1 cellular context compared by ENCODE assay signal in genomic region chr9:91395106-91395552, GRCh38.
A peak's percentile ranks its signal among the peaks of the same experiment; 100 is the strongest.
TF ChIP-seq lines count a peak whose summit lies in the region.

No MANE protein-coding gene starts in this region.

TF ChIP-seq in HepG2, 621 proteins besides CTCF, POLR2A, EP300 and RAD21 (continued from another document and continues in another):
- TF ChIP-seq, protein P1, sequence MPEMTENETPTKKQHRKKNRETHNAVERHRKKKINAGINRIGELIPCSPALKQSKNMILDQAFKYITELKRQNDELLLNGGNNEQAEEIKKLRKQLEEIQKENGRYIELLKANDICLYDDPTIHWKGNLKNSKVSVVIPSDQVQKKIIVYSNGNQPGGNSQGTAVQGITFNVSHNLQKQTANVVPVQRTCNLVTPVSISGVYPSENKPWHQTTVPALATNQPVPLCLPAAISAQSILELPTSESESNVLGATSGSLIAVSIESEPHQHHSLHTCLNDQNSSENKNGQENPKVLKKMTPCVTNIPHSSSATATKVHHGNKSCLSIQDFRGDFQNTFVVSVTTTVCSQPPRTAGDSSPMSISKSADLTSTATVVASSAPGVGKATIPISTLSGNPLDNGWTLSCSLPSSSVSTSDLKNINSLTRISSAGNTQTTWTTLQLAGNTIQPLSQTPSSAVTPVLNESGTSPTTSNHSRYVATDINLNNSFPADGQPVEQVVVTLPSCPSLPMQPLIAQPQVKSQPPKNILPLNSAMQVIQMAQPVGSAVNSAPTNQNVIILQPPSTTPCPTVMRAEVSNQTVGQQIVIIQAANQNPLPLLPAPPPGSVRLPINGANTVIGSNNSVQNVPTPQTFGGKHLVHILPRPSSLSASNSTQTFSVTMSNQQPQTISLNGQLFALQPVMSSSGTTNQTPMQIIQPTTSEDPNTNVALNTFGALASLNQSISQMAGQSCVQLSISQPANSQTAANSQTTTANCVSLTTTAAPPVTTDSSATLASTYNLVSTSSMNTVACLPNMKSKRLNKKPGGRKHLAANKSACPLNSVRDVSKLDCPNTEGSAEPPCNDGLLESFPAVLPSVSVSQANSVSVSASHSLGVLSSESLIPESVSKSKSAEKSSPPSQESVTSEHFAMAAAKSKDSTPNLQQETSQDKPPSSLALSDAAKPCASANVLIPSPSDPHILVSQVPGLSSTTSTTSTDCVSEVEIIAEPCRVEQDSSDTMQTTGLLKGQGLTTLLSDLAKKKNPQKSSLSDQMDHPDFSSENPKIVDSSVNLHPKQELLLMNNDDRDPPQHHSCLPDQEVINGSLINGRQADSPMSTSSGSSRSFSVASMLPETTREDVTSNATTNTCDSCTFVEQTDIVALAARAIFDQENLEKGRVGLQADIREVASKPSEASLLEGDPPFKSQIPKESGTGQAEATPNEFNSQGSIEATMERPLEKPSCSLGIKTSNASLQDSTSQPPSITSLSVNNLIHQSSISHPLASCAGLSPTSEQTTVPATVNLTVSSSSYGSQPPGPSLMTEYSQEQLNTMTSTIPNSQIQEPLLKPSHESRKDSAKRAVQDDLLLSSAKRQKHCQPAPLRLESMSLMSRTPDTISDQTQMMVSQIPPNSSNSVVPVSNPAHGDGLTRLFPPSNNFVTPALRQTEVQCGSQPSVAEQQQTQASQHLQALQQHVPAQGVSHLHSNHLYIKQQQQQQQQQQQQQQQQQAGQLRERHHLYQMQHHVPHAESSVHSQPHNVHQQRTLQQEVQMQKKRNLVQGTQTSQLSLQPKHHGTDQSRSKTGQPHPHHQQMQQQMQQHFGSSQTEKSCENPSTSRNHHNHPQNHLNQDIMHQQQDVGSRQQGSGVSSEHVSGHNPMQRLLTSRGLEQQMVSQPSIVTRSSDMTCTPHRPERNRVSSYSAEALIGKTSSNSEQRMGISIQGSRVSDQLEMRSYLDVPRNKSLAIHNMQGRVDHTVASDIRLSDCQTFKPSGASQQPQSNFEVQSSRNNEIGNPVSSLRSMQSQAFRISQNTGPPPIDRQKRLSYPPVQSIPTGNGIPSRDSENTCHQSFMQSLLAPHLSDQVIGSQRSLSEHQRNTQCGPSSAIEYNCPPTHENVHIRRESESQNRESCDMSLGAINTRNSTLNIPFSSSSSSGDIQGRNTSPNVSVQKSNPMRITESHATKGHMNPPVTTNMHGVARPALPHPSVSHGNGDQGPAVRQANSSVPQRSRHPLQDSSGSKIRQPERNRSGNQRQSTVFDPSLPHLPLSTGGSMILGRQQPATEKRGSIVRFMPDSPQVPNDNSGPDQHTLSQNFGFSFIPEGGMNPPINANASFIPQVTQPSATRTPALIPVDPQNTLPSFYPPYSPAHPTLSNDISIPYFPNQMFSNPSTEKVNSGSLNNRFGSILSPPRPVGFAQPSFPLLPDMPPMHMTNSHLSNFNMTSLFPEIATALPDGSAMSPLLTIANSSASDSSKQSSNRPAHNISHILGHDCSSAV (CRISPR knock-in tag; IDR thresholded peaks at IDR 0.05; ENCODE audit: borderline replicate concordance), result no peak
- TF ChIP-seq ONECUT2 (CRISPR knock-in tag; IDR thresholded peaks at IDR 0.05) (no peak), ZNF350 (CRISPR knock-in tag; IDR thresholded peaks at IDR 0.05; ENCODE audit: borderline replicate concordance, low read depth) (no peak), TERF1 (CRISPR knock-in tag; IDR thresholded peaks at IDR 0.05) (no peak), ZNF761 (CRISPR knock-in tag; conservative IDR thresholded peaks at IDR 0.05) (no peak), ZNF775 (CRISPR knock-in tag; IDR thresholded peaks at IDR 0.05; ENCODE audit: borderline replicate concordance) (no peak), GATA4 (IDR thresholded peaks at IDR 0.05; ENCODE audit: borderline replicate concordance, low read depth) (no peak), CBX2 (IDR thresholded peaks at IDR 0.05; ENCODE audit: low read depth, low read length) (no peak), CBX2 (CRISPR knock-in tag; IDR thresholded peaks at IDR 0.05; ENCODE audit: low read depth) (no peak), ZMYM4 (CRISPR knock-in tag; IDR thresholded peaks at IDR 0.05) (peak; percentile 89), KMT2A (CRISPR knock-in tag; IDR thresholded peaks at IDR 0.05) (peak; percentile 31; the same call in 1 of the 2 replicates), ZNF496 (CRISPR knock-in tag; IDR thresholded peaks at IDR 0.05; ENCODE audit: insufficient replicate concordance) (no peak), ZNF670 (CRISPR knock-in tag; IDR thresholded peaks at IDR 0.05; ENCODE audit: borderline replicate concordance) (0 out of 2 replicates have a peak, but pooled peaks have one; percentile 29), SNRNP70 (IDR thresholded peaks at IDR 0.05; ENCODE audit: low read depth, low read length) (no peak), ZNF282 (IDR thresholded peaks at IDR 0.05; ENCODE audit: partially characterized antibody) (no peak), FIP1L1 (IDR thresholded peaks at IDR 0.05; ENCODE audit: borderline replicate concordance, insufficient read depth, low read depth, low read length) (no peak), MEIS2 (CRISPR knock-in tag; IDR thresholded peaks at IDR 0.05) (peak; percentile 85), GATAD2A (CRISPR knock-in tag; IDR thresholded peaks at IDR 0.05) (peak; percentile 100), FOSL1 (CRISPR knock-in tag; IDR thresholded peaks at IDR 0.05; ENCODE audit: borderline replicate concordance) (no peak; the same call in 1 of the 2 replicates), PLRG1 (conservative IDR thresholded peaks at IDR 0.05) (no peak), FOXK2 (IDR thresholded peaks at IDR 0.05) (no peak), HOXA9 (CRISPR knock-in tag; IDR thresholded peaks at IDR 0.05; ENCODE audit: borderline replicate concordance) (no peak), NR2C2 (CRISPR knock-in tag; IDR thresholded peaks at IDR 0.05; ENCODE audit: borderline replicate concordance) (peak; percentile 75), MTF1 (CRISPR knock-in tag; IDR thresholded peaks at IDR 0.05) (no peak), ATAD3A (CRISPR knock-in tag; IDR thresholded peaks at IDR 0.05) (no peak), ZNF710 (CRISPR knock-in tag; IDR thresholded peaks at IDR 0.05; ENCODE audit: borderline replicate concordance) (peak; percentile 97), PREB (CRISPR knock-in tag; IDR thresholded peaks at IDR 0.05) (no peak), IRX3 (CRISPR knock-in tag; IDR thresholded peaks at IDR 0.05; ENCODE audit: borderline replicate concordance, low read depth) (no peak), ZC3H4 (CRISPR knock-in tag; IDR thresholded peaks at IDR 0.05; ENCODE audit: borderline replicate concordance) (no peak), TBX2 (CRISPR knock-in tag; IDR thresholded peaks at IDR 0.05; ENCODE audit: borderline replicate concordance) (peak; percentile 58; the same call in 1 of the 2 replicates), GZF1 (CRISPR knock-in tag; IDR thresholded peaks at IDR 0.05) (no peak), HINFP (CRISPR knock-in tag; IDR thresholded peaks at IDR 0.05; ENCODE audit: low read depth) (no peak), ZNF7 (CRISPR knock-in tag; IDR thresholded peaks at IDR 0.05) (no peak), KDM5B (CRISPR knock-in tag; IDR thresholded peaks at IDR 0.05; ENCODE audit: borderline replicate concordance) (no peak), BHLHE40 (IDR thresholded peaks at IDR 0.05; ENCODE audit: low read length) (peak; percentile 33; the same call in 1 of the 2 replicates), ELF3 (CRISPR knock-in tag; IDR thresholded peaks at IDR 0.05) (peak; percentile 87)
- TF ChIP-seq, protein P2, sequence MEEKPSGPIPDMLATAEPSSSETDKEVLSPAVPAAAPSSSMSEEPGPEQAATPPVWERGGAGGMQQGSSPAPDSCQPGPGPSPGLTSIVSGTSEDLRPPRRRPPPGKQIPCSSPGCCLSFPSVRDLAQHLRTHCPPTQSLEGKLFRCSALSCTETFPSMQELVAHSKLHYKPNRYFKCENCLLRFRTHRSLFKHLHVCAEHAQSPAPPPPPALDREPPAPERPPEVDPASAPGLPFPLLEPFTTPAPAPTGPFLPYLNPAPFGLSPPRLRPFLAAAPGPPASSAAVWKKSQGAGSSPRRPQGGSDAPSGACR (CRISPR knock-in tag; IDR thresholded peaks at IDR 0.05), result no peak
- TF ChIP-seq, protein P3, sequence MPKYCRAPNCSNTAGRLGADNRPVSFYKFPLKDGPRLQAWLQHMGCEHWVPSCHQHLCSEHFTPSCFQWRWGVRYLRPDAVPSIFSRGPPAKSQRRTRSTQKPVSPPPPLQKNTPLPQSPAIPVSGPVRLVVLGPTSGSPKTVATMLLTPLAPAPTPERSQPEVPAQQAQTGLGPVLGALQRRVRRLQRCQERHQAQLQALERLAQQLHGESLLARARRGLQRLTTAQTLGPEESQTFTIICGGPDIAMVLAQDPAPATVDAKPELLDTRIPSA (CRISPR knock-in tag; IDR thresholded peaks at IDR 0.05; ENCODE audit: borderline replicate concordance), result no peak
- TF ChIP-seq, protein P4, sequence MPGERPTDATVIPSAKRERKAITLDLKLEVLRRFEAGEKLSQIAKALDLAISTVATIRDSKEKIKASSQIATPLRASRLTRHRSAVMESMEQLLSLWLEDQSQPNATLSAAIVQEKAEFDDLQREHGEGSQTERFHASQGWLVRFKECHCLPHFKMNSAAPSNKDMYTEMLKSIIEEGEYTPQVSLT (CRISPR knock-in tag; IDR thresholded peaks at IDR 0.05; ENCODE audit: borderline replicate concordance, low read depth), result no peak
- TF ChIP-seq, protein P5, sequence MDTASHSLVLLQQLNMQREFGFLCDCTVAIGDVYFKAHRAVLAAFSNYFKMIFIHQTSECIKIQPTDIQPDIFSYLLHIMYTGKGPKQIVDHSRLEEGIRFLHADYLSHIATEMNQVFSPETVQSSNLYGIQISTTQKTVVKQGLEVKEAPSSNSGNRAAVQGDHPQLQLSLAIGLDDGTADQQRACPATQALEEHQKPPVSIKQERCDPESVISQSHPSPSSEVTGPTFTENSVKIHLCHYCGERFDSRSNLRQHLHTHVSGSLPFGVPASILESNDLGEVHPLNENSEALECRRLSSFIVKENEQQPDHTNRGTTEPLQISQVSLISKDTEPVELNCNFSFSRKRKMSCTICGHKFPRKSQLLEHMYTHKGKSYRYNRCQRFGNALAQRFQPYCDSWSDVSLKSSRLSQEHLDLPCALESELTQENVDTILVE (CRISPR knock-in tag; IDR thresholded peaks at IDR 0.05), result peak; percentile 81; the same call in 1 of the 2 replicates
- TF ChIP-seq, protein P6, sequence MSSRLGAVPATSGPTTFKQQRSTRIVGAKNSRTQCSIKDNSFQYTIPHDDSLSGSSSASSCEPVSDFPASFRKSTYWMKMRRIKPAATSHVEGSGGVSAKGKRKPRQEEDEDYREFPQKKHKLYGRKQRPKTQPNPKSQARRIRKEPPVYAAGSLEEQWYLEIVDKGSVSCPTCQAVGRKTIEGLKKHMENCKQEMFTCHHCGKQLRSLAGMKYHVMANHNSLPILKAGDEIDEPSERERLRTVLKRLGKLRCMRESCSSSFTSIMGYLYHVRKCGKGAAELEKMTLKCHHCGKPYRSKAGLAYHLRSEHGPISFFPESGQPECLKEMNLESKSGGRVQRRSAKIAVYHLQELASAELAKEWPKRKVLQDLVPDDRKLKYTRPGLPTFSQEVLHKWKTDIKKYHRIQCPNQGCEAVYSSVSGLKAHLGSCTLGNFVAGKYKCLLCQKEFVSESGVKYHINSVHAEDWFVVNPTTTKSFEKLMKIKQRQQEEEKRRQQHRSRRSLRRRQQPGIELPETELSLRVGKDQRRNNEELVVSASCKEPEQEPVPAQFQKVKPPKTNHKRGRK (CRISPR knock-in tag; IDR thresholded peaks at IDR 0.05), result no peak
